In genomic region chr1:20696397-20697333, GRCh38 we compare ENCODE assay signal across 8 cellular contexts. TPM values are rescaled to one million over a fixed set of nuclear protein-coding genes. Genes with fewer than 3 reads are reported as not detected.
A peak's percentile ranks its signal among the peaks of the same experiment; 100 is the strongest.
DNase-seq lines count a peak whose midpoint lies in the region; ATAC-seq and TF ChIP-seq lines count a peak whose summit lies in the region.

No MANE protein-coding gene starts in this region.

- no peaks in the 10 kb centered on the region for H3K36me3 Mint-ChIP-seq in CD4-positive, alpha-beta memory T cell
- no peaks in the 10 kb centered on the region for H3K36me3 Mint-ChIP-seq in activated naive CD4-positive, alpha-beta T cell treated with anti-CD3 and anti-CD28 coated beads, Interleukin-2, amount 50 U/mL, for 24 hours

- H3K27me3 Mint-ChIP-seq in CD4-positive, alpha-beta memory T cell: peaks cover 0 to 3% of the 10 kb centered on the region in 2 donors
- no peaks in the 10 kb centered on the region for H3K27me3 Mint-ChIP-seq in activated naive CD4-positive, alpha-beta T cell treated with anti-CD3 and anti-CD28 coated beads, Interleukin-2, amount 50 U/mL, for 24 hours

- ATAC-seq in GM21825 (IDR thresholded peaks at IDR 0.05; ENCODE audit: unreplicated experiment) (peak; percentile 63), SK-N-SH treated with all-trans-retinoic acid at 6 μM for 48 hours (peak; percentile 95)

- H3K4me1 Mint-ChIP-seq in CD4-positive, alpha-beta memory T cell: peaks cover 2 to 12% (median 6%) of the 10 kb centered on the region in 4 donors
- H3K4me1 Mint-ChIP-seq in activated naive CD4-positive, alpha-beta T cell treated with anti-CD3 and anti-CD28 coated beads, Interleukin-2, amount 50 U/mL, for 24 hours: peaks cover 4% of the 10 kb centered on the region

- H3K27me3 ChIP-seq in CD4-positive, alpha-beta memory T cell (ENCODE audit: insufficient read depth, low read length): no peaks in the 10 kb centered on the region
- H3K27me3 ChIP-seq in subcutaneous abdominal adipose tissue (ENCODE audit: control insufficient read depth in 5 of 5, insufficient read depth in 4 of 5, low read length in 5 of 5): no peaks in the 10 kb centered on the region

- H3K36me3 ChIP-seq in CD4-positive, alpha-beta memory T cell (ENCODE audit: insufficient read depth, low read length): no peaks in the 10 kb centered on the region
- H3K36me3 ChIP-seq in subcutaneous abdominal adipose tissue (ENCODE audit: control insufficient read depth in 5 of 5, insufficient read depth in 5 of 5, low read length in 5 of 5): no peaks in the 10 kb centered on the region

- intact Hi-C loops in CD4-positive, alpha-beta memory T cell (cut with micrococcal nuclease): loop anchor here (1.0 kb wide), 1 partner anchor 37 kb away; no protein-coding TSS in a partner anchor

- H3K4me3 Mint-ChIP-seq in CD4-positive, alpha-beta memory T cell: peak overlapping the region; percentile 87 to 95 (median 89)
- peak overlapping the region; percentile 87 for H3K4me3 Mint-ChIP-seq in activated naive CD4-positive, alpha-beta T cell treated with anti-CD3 and anti-CD28 coated beads, Interleukin-2, amount 50 U/mL, for 24 hours

- H3K4me1 ChIP-seq in CD4-positive, alpha-beta memory T cell (ENCODE audit: insufficient read depth, low read length): peaks cover 10% of the 10 kb centered on the region
- peaks cover 0 to 17% (median 14%) of the 10 kb centered on the region in 5 donors for H3K4me1 ChIP-seq in subcutaneous abdominal adipose tissue (ENCODE audit: control insufficient read depth in 5 of 5, insufficient read depth in 5 of 5, low read length in 5 of 5)

- CTCF ChIA-PET in CD4-positive, alpha-beta memory T cell (lab: Charles Lee; ENCODE audit: partially characterized antibody): interaction anchor here (0.5 to 10.6 kb wide), 39 partner anchors 10 to 670 kb away, joined by 3 to 168 read pairs (median 4); partner anchors contain the start of gene SH2D5

- H3K9ac ChIP-seq in subcutaneous abdominal adipose tissue (ENCODE audit: low read length in 5 of 5): peak overlapping the region; percentile 52 to 82 (median 73)

- H3K27ac Mint-ChIP-seq in CD4-positive, alpha-beta memory T cell: peak overlapping the region in 6 of 7 donors; percentile 22 to 92 (median 68)
- no peak overlapping the region for H3K27ac Mint-ChIP-seq in activated naive CD4-positive, alpha-beta T cell treated with anti-CD3 and anti-CD28 coated beads, Interleukin-2, amount 50 U/mL, for 24 hours

- peaks cover 0 to 3% (median 0%) of the 10 kb centered on the region in 8 donors for H3K9me3 Mint-ChIP-seq in CD4-positive, alpha-beta memory T cell
- no peaks in the 10 kb centered on the region for H3K9me3 Mint-ChIP-seq in activated naive CD4-positive, alpha-beta T cell treated with anti-CD3 and anti-CD28 coated beads, Interleukin-2, amount 50 U/mL, for 24 hours

- DNase-seq in CD4-positive, alpha-beta memory T cell: peak; percentile 60 to 71 (median 68)
- DNase-seq in NCI-H1092 treated with DMSO at 0.1 percent for 48 hours (lab: John Stamatoyannopoulos, UW) (peak; percentile 94), glomerular endothelial cell (ENCODE audit: extremely low read depth, low read depth, low spot score) (peak; percentile 48), nucleus accumbens (lab: John Stamatoyannopoulos, UW) (peak in 53 of 56 donors; percentile 14 to 87 (median 72))

- H3K27ac ChIP-seq in CD4-positive, alpha-beta memory T cell (ENCODE audit: low read depth, low read length): peak overlapping the region; percentile 46
- H3K27ac ChIP-seq in subcutaneous abdominal adipose tissue (ENCODE audit: low read depth, low read length): peak overlapping the region; percentile 74

- POLR2A ChIA-PET in CD4-positive, alpha-beta memory T cell (lab: Charles Lee; ENCODE audit: partially characterized antibody): interaction anchor here (1.0 to 1.6 kb wide), 2 partner anchors 36 to 498 kb away, joined by 5 to 7 read pairs; partner anchors contain the start of gene SH2D5

- H3K4me3 ChIP-seq in CD4-positive, alpha-beta memory T cell (ENCODE audit: low read length in 2 of 2): peak overlapping the region; percentile 84 to 90
- H3K4me3 ChIP-seq in subcutaneous abdominal adipose tissue (ENCODE audit: low read depth in 1 of 5, low read length in 5 of 5): peak overlapping the region; percentile 63 to 79 (median 73)

- no peaks in the 10 kb centered on the region for H3K9me3 ChIP-seq in CD4-positive, alpha-beta memory T cell (ENCODE audit: control insufficient read depth in 1 of 2, low read length in 2 of 2)
- peaks cover 0 to 3% (median 0%) of the 10 kb centered on the region in 5 donors for H3K9me3 ChIP-seq in subcutaneous abdominal adipose tissue (ENCODE audit: control insufficient read depth in 5 of 5, low read length in 5 of 5)

TF ChIP-seq in SK-N-SH treated with all-trans-retinoic acid at 6 μM for 48 hours, 23 proteins besides CTCF, POLR2A, EP300 and RAD21:
- TF ChIP-seq ARNTL (CRISPR knock-in tag; IDR thresholded peaks at IDR 0.05; ENCODE audit: borderline replicate concordance, low read depth) (no peak; the same call in 1 of the 2 replicates), TSHZ2 (CRISPR knock-in tag; IDR thresholded peaks at IDR 0.05) (0 out of 2 replicates have a peak, but pooled peaks have one; percentile 43), OSR1 (CRISPR knock-in tag; IDR thresholded peaks at IDR 0.05) (no peak), ZFP3 (CRISPR knock-in tag; IDR thresholded peaks at IDR 0.05) (0 out of 2 replicates have a peak, but pooled peaks have one; percentile 25)

RNA-seq across cellular contexts. Expression of gene KIF17, which starts 21.1 kb away (rescaled TPM):
- total RNA-seq in CD4-positive, alpha-beta memory T cell: not detected
- polyA plus RNA-seq in CD4-positive, alpha-beta memory T cell: not detected
- total RNA-seq in glomerular endothelial cell: 9.3 and 16.3 TPM in 2 replicates

RNA-seq across cellular contexts. Expression of gene DDOST, which starts 35.5 kb away (rescaled TPM):
- 100 to 1,000 TPM; 133 to 134 TPM for total RNA-seq in CD4-positive, alpha-beta memory T cell
- 100 to 1,000 TPM; 235 to 405 TPM for polyA plus RNA-seq in CD4-positive, alpha-beta memory T cell
- 344 and 417 TPM in 2 replicates for total RNA-seq in glomerular endothelial cell

RNA-seq across cellular contexts. Expression of gene SH2D5, which starts 35.8 kb away (rescaled TPM):
- under 1 TPM in 1 of 2 experiments, not detected in 1; 0.38 TPM for total RNA-seq in CD4-positive, alpha-beta memory T cell
- polyA plus RNA-seq in CD4-positive, alpha-beta memory T cell: not detected
- total RNA-seq in glomerular endothelial cell: 2.3 and 3.2 TPM in 2 replicates

Comparison
In these comparisons a context has a peak if more than half of its experiments do, and no peak if none do; other contexts are left out.
1. Peak in every context shown above with its lines: DNase-seq, ATAC-seq, H3K4me3 ChIP-seq and H3K27ac ChIP-seq.